Comparison of ENCODE assay signal across 26 cellular contexts in the genomic region with DNA sequence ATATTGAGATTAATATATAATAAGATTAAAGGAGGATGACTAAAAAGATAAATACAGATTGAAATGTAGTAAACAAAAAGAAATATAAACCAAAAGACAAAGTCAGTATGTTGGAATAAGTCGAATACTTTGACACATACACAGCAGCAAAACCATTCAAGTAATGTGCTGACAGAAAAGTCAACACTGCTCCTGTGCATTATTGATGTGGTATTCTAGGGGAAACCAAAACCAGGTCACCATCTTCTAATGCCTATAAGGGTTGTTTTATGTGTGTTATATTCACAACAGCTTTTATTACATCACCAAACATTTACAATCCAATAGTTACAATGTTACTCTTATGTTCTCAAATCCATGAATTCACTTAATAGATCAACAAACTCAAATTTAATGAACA.
"Had no signal": no experiment of that assay in that cellular context is flagged by ENCODE, and none has a peak within 500 bp of the region (broad histone marks: within the 10 kb centered on the region; RNA-seq: fewer than 3 reads in every experiment).

No MANE protein-coding gene starts in this region.

- H3K27me3 ChIP-seq: ascending aorta, body of pancreas, MG63, SJCRH30 had no signal

- DNase-seq: activated CD4-positive, alpha-beta T cell treated with anti-CD3 and anti-CD28 coated beads for 4 hours; activated CD8-positive, alpha-beta memory T cell treated with anti-CD3 and anti-CD28 coated beads, Interleukin-2, amount 50 U/mL, for 4 hours; activated CD8-positive, alpha-beta T cell treated with anti-CD3 and anti-CD28 coated beads for 36 hours; activated effector memory CD4-positive, alpha-beta T cell treated with Interleukin-2 at 50 U/mL for 16 hours; activated naive CD4-positive, alpha-beta T cell; activated naive CD8-positive, alpha-beta T cell treated with anti-CD3 and anti-CD28 coated beads, Interleukin-2, amount 50 U/mL, for 24 hours; amniotic stem cell; body of pancreas; MG63; MV-4-11; NCI-H1092 treated with DMSO at 0.1 percent for 48 hours; NCI-H1417 treated with DMSO at 0.1 percent for 48 hours; NCI-H1694; NCI-H2029; NCI-H345; NCI-H510A; NCI-H526 treated with DMSO at 0.1 percent for 48 hours; NCI-H82; SJCRH30; SW 1271 had no signal

- H3K27ac Mint-ChIP-seq: activated CD8-positive, alpha-beta T cell treated with anti-CD3 and anti-CD28 coated beads for 36 hours; activated naive CD4-positive, alpha-beta T cell treated with anti-CD3 and anti-CD28 coated beads, Interleukin-2, amount 50 U/mL, for 72 hours; activated naive CD8-positive, alpha-beta T cell treated with anti-CD3 and anti-CD28 coated beads, Interleukin-2, amount 50 U/mL, for 24 hours had no signal

- H3K4me1 ChIP-seq: ascending aorta, body of pancreas had no signal

- H3K4me3 ChIP-seq: ascending aorta, body of pancreas, MG63, SJCRH30 had no signal

- H3K4me1 Mint-ChIP-seq: activated naive CD8-positive, alpha-beta T cell treated with anti-CD3 and anti-CD28 coated beads, Interleukin-2, amount 50 U/mL, for 24 hours; central memory CD8-positive, alpha-beta T cell had no signal

- H3K27ac ChIP-seq: ascending aorta, body of pancreas, SJCRH30 had no signal

- FAIRE-seq: bronchial epithelial cell had no signal

- ATAC-seq: activated CD4-positive, CD25-positive, alpha-beta regulatory T cell treated with anti-CD3 and anti-CD28 coated beads, Interleukin-2, amount 50 U/mL, for 24 hours; activated CD8-positive, alpha-beta T cell treated with anti-CD3 and anti-CD28 coated beads for 36 hours; activated naive CD4-positive, alpha-beta T cell treated with anti-CD3 and anti-CD28 coated beads, Interleukin-2, amount 50 U/mL, for 72 hours; activated naive CD8-positive, alpha-beta T cell treated with anti-CD3 and anti-CD28 coated beads, Interleukin-2, amount 50 U/mL, for 24 hours; body of pancreas; SK-N-SH treated with all-trans-retinoic acid at 6 μM for 48 hours had no signal

- H3K36me3 Mint-ChIP-seq: activated naive CD4-positive, alpha-beta T cell treated with anti-CD3 and anti-CD28 coated beads, Interleukin-2, amount 50 U/mL, for 72 hours had no signal

- H3K4me3 Mint-ChIP-seq: activated CD8-positive, alpha-beta T cell treated with anti-CD3 and anti-CD28 coated beads for 36 hours; activated naive CD8-positive, alpha-beta T cell treated with anti-CD3 and anti-CD28 coated beads, Interleukin-2, amount 50 U/mL, for 24 hours; central memory CD8-positive, alpha-beta T cell had no signal

- H3K27me3 Mint-ChIP-seq: activated CD8-positive, alpha-beta T cell treated with anti-CD3 and anti-CD28 coated beads for 36 hours; activated naive CD8-positive, alpha-beta T cell treated with anti-CD3 and anti-CD28 coated beads, Interleukin-2, amount 50 U/mL, for 24 hours; central memory CD8-positive, alpha-beta T cell had no signal

- H3K36me3 ChIP-seq: ascending aorta, MG63, SJCRH30 had no signal

- H3K9me3 Mint-ChIP-seq: activated naive CD8-positive, alpha-beta T cell treated with anti-CD3 and anti-CD28 coated beads, Interleukin-2, amount 50 U/mL, for 24 hours had no signal
